ENCODE assay signal across 8 cellular contexts in genomic region chr1:35202048-35202719, GRCh38. TPM values are rescaled to one million over a fixed set of nuclear protein-coding genes. Genes with fewer than 3 reads are reported as not detected.
DNase-seq lines count a peak whose midpoint lies in the region; ATAC-seq, FAIRE-seq and TF ChIP-seq lines count a peak whose summit lies in the region.

No MANE protein-coding gene starts in this region.

- H3K9me3 ChIP-seq in A549 (no peaks in the 10 kb centered on the region), HUES64 (ENCODE audit: insufficient read depth, low read depth, low read length) (no peaks in the 10 kb centered on the region)

- H3K9ac ChIP-seq in HUES64 (ENCODE audit: low read depth, low read length) = peak overlapping the region; percentile 31; the same call in 1 of the 2 replicates

- FAIRE-seq in A549 (lab: Jason Lieb, UNC) = no peak

- no peaks in the 10 kb centered on the region for H3K36me3 Mint-ChIP-seq in activated CD8-positive, alpha-beta memory T cell treated with anti-CD3 and anti-CD28 coated beads, Interleukin-2, amount 10 ng/mL, durations not matched to agents 7 days and 5 days

- TF ChIP-seq RAD21 in A549 (conservative IDR thresholded peaks at IDR 0.05 in 1 of 2, IDR thresholded peaks at IDR 0.05 in 1 of 2) = peak; percentile 62 to 73

- POLR2A ChIA-PET in A549 (lab: Yijun Ruan, JAX) = interaction anchor here (1.7 kb wide), 1 partner anchor 9 kb away, joined by 7 read pairs; the partner anchor contains the start of gene SFPQ

- H3K4me1 Mint-ChIP-seq in activated CD8-positive, alpha-beta memory T cell treated with anti-CD3 and anti-CD28 coated beads, Interleukin-2, amount 10 ng/mL, durations not matched to agents 7 days and 5 days = peaks cover 7% of the 10 kb centered on the region

- H3K36me3 ChIP-seq in HUES64 (ENCODE audit: insufficient read depth, low read length) = no peaks in the 10 kb centered on the region

- H3K27ac ChIP-seq in A549 (peak overlapping the region; percentile 57 to 58; a peak in 4 of 6 replicates), HUES64 (ENCODE audit: low read depth, low read length) (no peak overlapping the region)

- no peak overlapping the region for H3K27ac Mint-ChIP-seq in activated CD8-positive, alpha-beta memory T cell treated with anti-CD3 and anti-CD28 coated beads, Interleukin-2, amount 10 ng/mL, durations not matched to agents 7 days and 5 days

- H3K27me3 Mint-ChIP-seq in activated CD8-positive, alpha-beta memory T cell treated with anti-CD3 and anti-CD28 coated beads, Interleukin-2, amount 10 ng/mL, durations not matched to agents 7 days and 5 days = peaks cover 8% of the 10 kb centered on the region

- peak; percentile 76 for TF ChIP-seq CTCF in A549 (IDR thresholded peaks at IDR 0.05)
- TF ChIP-seq CTCF in epithelial cell of esophagus (IDR thresholded peaks at IDR 0.05; ENCODE audit: insufficient read depth, low read depth, low read length, missing control alignments) = peak; percentile 99

- H3K4me2 ChIP-seq in A549 = peak overlapping the region; percentile 77

- no peak for TF ChIP-seq POLR2A in A549 (IDR thresholded peaks at IDR 0.05; ENCODE audit: low read length)

- peak overlapping the region; percentile 31; the same call in 1 of the 3 replicates for H3K4me3 ChIP-seq in A549
- H3K4me3 ChIP-seq in HUES64 (ENCODE audit: low read length) = 0 out of 2 replicates have a peak overlapping the region, but pooled peaks have one; percentile 0
- H3K4me3 ChIP-seq in epithelial cell of esophagus (ENCODE audit: low read length) = no peak overlapping the region

- WGBS in A549 (ENCODE audit: missing lambda C conversion rate) = 20% methylated on average over 6 of the region's 6 CpGs
- 25% methylated on average over 5 of the region's 6 CpGs for WGBS in HUES64

- no peak overlapping the region for H3K4me3 Mint-ChIP-seq in activated CD8-positive, alpha-beta memory T cell treated with anti-CD3 and anti-CD28 coated beads, Interleukin-2, amount 10 ng/mL, durations not matched to agents 7 days and 5 days

- ATAC-seq in A549 = peak; percentile 98 to 99
- peak; percentile 62 for ATAC-seq in GM18519 (IDR thresholded peaks at IDR 0.05; ENCODE audit: low FRiP score, unreplicated experiment)
- peak; percentile 100 for ATAC-seq in activated CD8-positive, alpha-beta memory T cell treated with anti-CD3 and anti-CD28 coated beads, Interleukin-2, amount 10 ng/mL, durations not matched to agents 7 days and 5 days

- H3K27me3 ChIP-seq in HUES64 (ENCODE audit: insufficient read depth, low read length) = no peaks in the 10 kb centered on the region

- CTCF ChIA-PET in A549 (lab: Yijun Ruan, JAX) = interaction anchor here (0.6 to 2.3 kb wide), 21 partner anchors 9 to 525 kb away, joined by 3 to 13 read pairs (median 3); partner anchors contain the start of gene ZMYM4
- CTCF ChIA-PET in activated CD8-positive, alpha-beta memory T cell treated with anti-CD3 and anti-CD28 coated beads, Interleukin-2, amount 10 ng/mL, durations not matched to agents 7 days and 5 days (lab: Charles Lee) = interaction anchor here (0.6 to 1.6 kb wide), 15 partner anchors 9 to 362 kb away, joined by 3 to 10 read pairs (median 4); partner anchors contain the start of genes SFPQ and SMIM12

- no peaks in the 10 kb centered on the region for H3K4me1 ChIP-seq in A549
- peaks cover 5% of the 10 kb centered on the region for H3K4me1 ChIP-seq in HUES64 (ENCODE audit: insufficient read depth, low read length)

- no peak for TF ChIP-seq EP300 in A549 (IDR thresholded peaks at IDR 0.05)

- no peaks in the 10 kb centered on the region for H3K9me3 Mint-ChIP-seq in activated CD8-positive, alpha-beta memory T cell treated with anti-CD3 and anti-CD28 coated beads, Interleukin-2, amount 10 ng/mL, durations not matched to agents 7 days and 5 days (ENCODE audit: low read depth)

- DNase-seq in A549 (ENCODE audit: low read depth in 1 of 2, low spot score in 1 of 2) (peak; percentile 80 to 81), NOMO-1 (lab: John Stamatoyannopoulos, UW; ENCODE audit: unreplicated experiment in 2 of 2) (peak; percentile 67 to 86), epithelial cell of esophagus (ENCODE audit: low read depth) (peak; percentile 82), middle frontal gyrus (ENCODE audit: extremely low spot score, low spot score) (peak; percentile 58)
- DNase-seq in activated CD8-positive, alpha-beta memory T cell treated with anti-CD3 and anti-CD28 coated beads, Interleukin-2, amount 10 ng/mL, durations not matched to agents 7 days and 5 days = peak; percentile 86
- peak; percentile 73 for DNase-seq in stimulated activated CD8-positive, alpha-beta memory T cell treated with anti-CD3 and anti-CD28 coated beads, Interleukin-4, amount 100 ng/mL, for 48 hours

TF ChIP-seq in A549, 52 proteins besides CTCF, POLR2A, EP300 and RAD21:
- TF ChIP-seq JUN (IDR thresholded peaks at IDR 0.05) = no peak
- TF ChIP-seq SMC3 (IDR thresholded peaks at IDR 0.05) = peak; percentile 72
- TF ChIP-seq RNF2 (IDR thresholded peaks at IDR 0.05; ENCODE audit: borderline replicate concordance, low read depth) = no peak

RNA-seq across cellular contexts. Expression of gene SFPQ, which starts 9.2 kb away (rescaled TPM):
- 99.6 and 151 TPM in 2 replicates for polyA plus RNA-seq in A549 (2011; rRNA removed)
- 63.4 and 70.1 TPM in 2 replicates for polyA plus RNA-seq in A549 (2012; cell fraction: cytosol; rRNA removed)
- polyA plus RNA-seq in A549 (2012; cell fraction: nucleus; rRNA removed) = 176 and 221 TPM in 2 replicates
- 327 to 363 TPM (median 332 TPM) in 3 replicates for polyA plus RNA-seq in A549 (2017; fragmentation: RNase III; extraction: RNeasy Plus Mini Kit Qiagen cat#74134 plus additional on column Dnase treatment)
- polyA minus RNA-seq in A549 (2011; rRNA and poly(A)+ RNA removed) = 36.4 and 43.9 TPM in 2 replicates
- polyA plus RNA-seq in HUES64 (2013, experiment 1 of 2) = 262 TPM
- 260 TPM for polyA plus RNA-seq in HUES64 (2013, experiment 2 of 2)
- 100 to 1,000 TPM; 344 to 402 TPM for total RNA-seq in activated CD8-positive, alpha-beta memory T cell treated with anti-CD3 and anti-CD28 coated beads, Interleukin-2, amount 10 ng/mL, durations not matched to agents 7 days and 5 days
